ENCODE assay signal across 25 cellular contexts in the genomic region with DNA sequence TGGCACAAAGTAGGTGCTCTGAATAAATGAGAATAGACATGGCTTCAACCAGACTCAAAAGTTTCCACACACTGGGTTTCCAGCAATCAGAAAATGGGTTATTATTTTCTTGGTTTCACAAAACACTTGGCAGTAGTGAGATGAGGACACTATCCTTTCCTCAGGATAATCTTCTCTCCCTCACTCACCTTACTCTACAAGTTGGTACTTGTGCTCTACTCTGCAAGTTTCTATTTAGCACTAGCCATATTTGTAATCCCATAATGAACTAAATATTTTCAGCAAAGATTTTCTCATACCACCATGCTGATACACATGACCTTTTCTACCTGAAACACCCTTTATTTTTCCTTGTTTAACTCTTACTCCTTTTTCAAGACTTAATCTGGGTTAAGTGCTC.
"Had no signal": no experiment of that assay in that cellular context is flagged by ENCODE, and none has a peak within 500 bp of the region (broad histone marks: within the 10 kb centered on the region; RNA-seq: fewer than 3 reads in every experiment).

No MANE protein-coding gene starts in this region.

- H3K4me3 ChIP-seq: coronary artery, dorsolateral prefrontal cortex, esophagus muscularis mucosa, gastrocnemius medialis, heart right ventricle, left lung, lower lobe of right lung had no signal

- H3K27ac ChIP-seq: coronary artery, dorsolateral prefrontal cortex, epithelial cell of prostate, esophagus muscularis mucosa, gastrocnemius medialis, heart right ventricle, left lung, lower lobe of right lung had no signal

- FAIRE-seq: colon, endothelial cell of umbilical vein, islet of Langerhans, keratinocyte had no signal

- DNase-seq: dermis blood vessel endothelial cell; dorsolateral prefrontal cortex; effector CD4-positive, alpha-beta T cell; effector memory CD4-positive, alpha-beta T cell; erythroblast; foreskin melanocyte; gastrocnemius medialis; glutamatergic neuron; head of caudate nucleus; heart right ventricle; hippocampal formation; left cardiac atrium; left lung; left ventricle myocardium superior; lower lobe of right lung; mesendoderm; midbrain; naive thymus-derived CD4-positive, alpha-beta T cell had no signal

- H3K36me3 ChIP-seq: esophagus muscularis mucosa, gastrocnemius medialis, heart right ventricle, left lung, lower lobe of right lung had no signal

- H3K4me1 ChIP-seq: esophagus muscularis mucosa, gastrocnemius medialis, heart right ventricle, left lung, lower lobe of right lung had no signal

- H3K9me3 ChIP-seq: gastrocnemius medialis, lower lobe of right lung had no signal

- ATAC-seq: gastrocnemius medialis; heart right ventricle; left cardiac atrium; left lung; left ventricle myocardium superior; lower lobe of right lung; naive thymus-derived CD4-positive, alpha-beta T cell had no signal

- H3K27me3 ChIP-seq: dorsolateral prefrontal cortex, esophagus muscularis mucosa, gastrocnemius medialis, heart right ventricle, left lung had no signal
